In the genomic region with DNA sequence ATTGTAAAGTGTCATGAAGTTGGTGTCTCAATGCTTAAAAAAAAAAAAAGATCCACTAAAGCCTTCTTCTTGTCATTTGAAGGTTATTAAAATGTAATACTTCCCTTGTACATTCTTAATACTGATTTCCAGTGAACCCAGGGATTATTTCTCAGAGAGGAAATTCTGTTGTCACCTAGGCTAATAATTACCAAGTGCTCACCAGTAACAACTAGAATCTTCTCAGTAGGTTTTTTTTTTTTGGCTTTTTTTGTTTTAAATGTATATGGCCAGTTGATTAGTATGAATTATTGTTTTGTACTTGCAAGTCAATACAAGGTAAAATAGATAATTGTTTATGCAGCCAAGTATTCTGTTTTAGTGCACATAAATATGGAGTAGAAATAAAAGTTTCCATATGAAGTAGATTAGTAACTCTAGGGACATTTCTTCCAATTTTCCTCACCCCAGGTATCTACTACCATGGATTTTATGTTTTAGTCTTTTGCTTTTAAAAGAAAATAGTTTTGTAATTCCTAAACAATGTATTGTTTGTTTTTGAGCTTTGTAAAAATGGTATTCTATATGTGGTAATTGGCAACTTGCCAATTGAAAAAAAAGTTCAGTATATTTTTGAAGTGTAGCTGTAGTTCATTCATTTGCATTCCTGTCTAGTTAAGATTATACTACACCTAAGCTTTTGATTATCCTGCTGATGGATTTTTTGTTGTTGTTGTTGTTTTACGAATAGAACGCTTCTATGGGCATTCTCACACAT, we compare ENCODE assay signal across 17 cellular contexts. TPM values are rescaled to one million over a fixed set of nuclear protein-coding genes. Genes with fewer than 3 reads are reported as not detected.
DNase-seq lines count a peak whose midpoint lies in the region; ATAC-seq, FAIRE-seq and TF ChIP-seq lines count a peak whose summit lies in the region.
"Had no signal": no experiment of that assay in that cellular context is flagged by ENCODE, and none has a peak within 500 bp of the region (broad histone marks: within the 10 kb centered on the region; RNA-seq: fewer than 3 reads in every experiment).

No MANE protein-coding gene starts in this region.

- H3K36me3 ChIP-seq in OCI-LY7 (ENCODE audit: insufficient read depth, low read length) = no peaks in the 10 kb centered on the region
- H3K36me3 ChIP-seq in fibroblast of lung (ENCODE audit: control insufficient read depth, insufficient read depth, low read length) = peaks cover 1% of the 10 kb centered on the region
- H3K36me3 ChIP-seq in smooth muscle cell (ENCODE audit: low read depth) = no peaks in the 10 kb centered on the region

- BruUV-seq in OCI-LY7 (replicated peaks; lab: Mats Ljungman, UMichigan) = no TSS peak

- 97% methylated on average over 2 of the region's 2 CpGs for WGBS in smooth muscle cell (ENCODE audit: low lambda C conversion rate)

- TF ChIP-seq CTCF in OCI-LY7 (conservative IDR thresholded peaks at IDR 0.05; ENCODE audit: low read length) (no peak), fibroblast of lung (conservative IDR thresholded peaks at IDR 0.05 in 1 of 2, IDR thresholded peaks at IDR 0.05 in 1 of 2; ENCODE audit: low read depth in 1 of 2, low read length in 2 of 2) (no peak), smooth muscle cell (IDR thresholded peaks at IDR 0.05; ENCODE audit: borderline replicate concordance, insufficient read depth, poor library complexity, severe bottlenecking) (no peak)

- H3K9ac ChIP-seq in fibroblast of lung (ENCODE audit: insufficient read depth, low read length) (peak overlapping the region; percentile 5), smooth muscle cell (ENCODE audit: low read depth) (peak overlapping the region; percentile 15)

- H3K4me3 ChIP-seq in OCI-LY7 (ENCODE audit: low read depth, low read length, poor library complexity, severe bottlenecking) (no peak overlapping the region), fibroblast of lung (replicated peaks in 1 of 4; ENCODE audit: control extremely low read depth in 1 of 4, insufficient read depth in 1 of 4, low read depth in 3 of 4, low read length in 4 of 4) (no peak overlapping the region), smooth muscle cell (peak overlapping the region; percentile 5)

- CTCF ChIA-PET in OCI-LY7 (lab: Charles Lee; ENCODE audit: unreplicated experiment) = no interaction called here

- POLR2A ChIA-PET in OCI-LY7 (lab: Charles Lee) = interaction anchor here (0.7 to 6.6 kb wide), 4 partner anchors 11 to 21 kb away, joined by 3 to 69 read pairs (median 28); no protein-coding TSS in a partner anchor

- ATAC-seq in activated CD4-positive, CD25-positive, alpha-beta regulatory T cell treated with anti-CD3 and anti-CD28 coated beads, Interleukin-2, amount 50 U/mL, for 24 hours = no peak
- ATAC-seq: activated CD4-positive, alpha-beta T cell treated with anti-CD3 and anti-CD28 coated beads for 36 hours had no signal

- H3K4me1 ChIP-seq in OCI-LY7 (ENCODE audit: insufficient read depth, low read length, poor library complexity, severe bottlenecking) (peaks cover 69% of the 10 kb centered on the region), fibroblast of lung (ENCODE audit: control insufficient read depth, extremely low read depth, insufficient read depth, low read length) (peaks cover 24% of the 10 kb centered on the region), smooth muscle cell (ENCODE audit: low read depth) (peaks cover 21% of the 10 kb centered on the region)

- H3K27ac ChIP-seq in OCI-LY7 (ENCODE audit: low read depth, low read length, poor library complexity, severe bottlenecking) = no peak overlapping the region
- H3K27ac ChIP-seq in fibroblast of lung (ENCODE audit: insufficient read depth, low read length) = peak overlapping the region; percentile 57
- peak overlapping the region; percentile 81 for H3K27ac ChIP-seq in smooth muscle cell (ENCODE audit: low read depth)
- H3K27ac ChIP-seq: C4-2B had no signal

- H3K27me3 ChIP-seq in fibroblast of lung (ENCODE audit: control insufficient read depth, insufficient read depth, low read length) = no peaks in the 10 kb centered on the region
- no peaks in the 10 kb centered on the region for H3K27me3 ChIP-seq in smooth muscle cell (ENCODE audit: low read depth)

- H3F3A ChIP-seq in smooth muscle cell (ENCODE audit: low read depth) = peaks cover 16% of the 10 kb centered on the region

- H4K20me1 ChIP-seq in OCI-LY7 (ENCODE audit: insufficient read depth, low read length) (no peaks in the 10 kb centered on the region), fibroblast of lung (ENCODE audit: control insufficient read depth, extremely low read depth, insufficient read depth, low read length) (peaks cover 8% of the 10 kb centered on the region), smooth muscle cell (ENCODE audit: low read depth) (peaks cover 94% of the 10 kb centered on the region)

- intact Hi-C loops in OCI-LY7 (cut with micrococcal nuclease; ENCODE audit: unreplicated experiment) = no loop called here

- H3K4me2 ChIP-seq in OCI-LY7 (ENCODE audit: low read length) (peak overlapping the region; percentile 87), fibroblast of lung (ENCODE audit: extremely low read depth, insufficient read depth, low read length) (peak overlapping the region; percentile 47), smooth muscle cell (peak overlapping the region; percentile 53)

- H3K9me2 ChIP-seq in OCI-LY7 (ENCODE audit: insufficient read depth, low read length) = no peaks in the 10 kb centered on the region

- H3K9me3 ChIP-seq in OCI-LY7 (ENCODE audit: low read length) = no peaks in the 10 kb centered on the region
- H3K9me3 ChIP-seq in fibroblast of lung (ENCODE audit: control insufficient read depth, insufficient read depth, low read depth, low read length) = no peaks in the 10 kb centered on the region
- no peaks in the 10 kb centered on the region for H3K9me3 ChIP-seq in smooth muscle cell (replicated peaks; ENCODE audit: low read depth)

- H2AFZ ChIP-seq in OCI-LY7 (ENCODE audit: low read length) (no peak overlapping the region), fibroblast of lung (ENCODE audit: low read length) (no peak overlapping the region), smooth muscle cell (ENCODE audit: low read depth) (no peak overlapping the region)

- DNase-seq in GM18507 (ENCODE audit: extremely low spot score, insufficient read length, low read depth) = no peak
- no peak for DNase-seq in OCI-LY7 (ENCODE audit: low spot score)
- no peak for DNase-seq in fibroblast of lung (ENCODE audit: low read depth in 2 of 2)
- DNase-seq in smooth muscle cell (lab: John Stamatoyannopoulos, UW; ENCODE audit: unreplicated experiment) = no peak
- no peak for DNase-seq in HT-29 (ENCODE audit: low spot score)
- no peak for DNase-seq in MV-4-11 (lab: John Stamatoyannopoulos, UW)
- DNase-seq in NCI-H2196 (lab: John Stamatoyannopoulos, UW; ENCODE audit: unreplicated experiment) = no peak
- DNase-seq: activated CD4-positive, alpha-beta T cell treated with anti-CD3 and anti-CD28 coated beads for 36 hours; DND-41; effector CD4-positive, alpha-beta T cell; NCI-H187; NCI-H524 treated with DMSO at 0.1 percent for 48 hours; RPMI8226; stimulated activated CD4-positive, alpha-beta T cell treated with anti-CD3 and anti-CD28 coated beads, Interleukin-4, amount 100 ng/mL, for 24 hours had no signal

- H3K79me2 ChIP-seq in OCI-LY7 (ENCODE audit: insufficient read depth, low read depth, low read length) (peaks cover 78% of the 10 kb centered on the region), fibroblast of lung (ENCODE audit: control insufficient read depth, insufficient read depth, low read length) (peaks cover 97% of the 10 kb centered on the region), smooth muscle cell (ENCODE audit: low read depth) (peaks cover 91% of the 10 kb centered on the region)

- FAIRE-seq in GM18507 (lab: Jason Lieb, UNC) = peak; percentile 63
- FAIRE-seq: bronchial epithelial cell had no signal

RNA-seq across cellular contexts. Expression of gene LAMC1, which starts 21.9 kb away (rescaled TPM):
- total RNA-seq in OCI-LY7 (2014; rRNA removed; shearing (Covaris generic)) = 24.2 and 26.3 TPM in 2 replicates
- total RNA-seq in OCI-LY7 (2022) = 32.0 and 42.1 TPM in 2 replicates
- 408 and 477 TPM in 2 replicates for total RNA-seq in fibroblast of lung
- polyA plus RNA-seq in fibroblast of lung = 270 and 604 TPM in 2 replicates
- polyA plus RNA-seq in fibroblast of lung (2012) = 171 and 508 TPM in 2 replicates
- polyA minus RNA-seq in fibroblast of lung (ENCODE audit: low replicate concordance) = 458 and 626 TPM in 2 replicates
- 137 and 156 TPM in 2 replicates for total RNA-seq in smooth muscle cell
- 64.9 and 71.0 TPM in 2 replicates for polyA plus RNA-seq in smooth muscle cell
- total RNA-seq in HT-29 (2014; rRNA removed; shearing (Covaris generic)) = 12.1 and 13.1 TPM in 2 replicates
